ENCODE assay signal across 9 cellular contexts in genomic region chr5:783881-784427, GRCh38. TPM values are rescaled to one million over a fixed set of nuclear protein-coding genes. Genes with fewer than 3 reads are reported as not detected.
DNase-seq lines count a peak whose midpoint lies in the region; ATAC-seq, FAIRE-seq and TF ChIP-seq lines count a peak whose summit lies in the region.
"Not testable (repeated sequence)": the region's sequence is repeated elsewhere in the genome, so short reads cannot be mapped to it uniquely, and the experiment has no call there.
"Had no signal": no experiment of that assay in that cellular context is flagged by ENCODE, and none has a peak within 500 bp of the region (broad histone marks: within the 10 kb centered on the region; RNA-seq: fewer than 3 reads in every experiment).

No MANE protein-coding gene starts in this region.

- H3F3A ChIP-seq in PC-9 (ENCODE audit: insufficient read depth, low read depth), result not testable (repeated sequence)

- H4K20me1 ChIP-seq in PC-9 (ENCODE audit: insufficient read depth); endothelial cell of umbilical vein (replicated peaks; ENCODE audit: control insufficient read depth, extremely low read depth, insufficient read depth, low read length): not testable (repeated sequence)

- POLR2A ChIA-PET in PC-9 (lab: Charles Lee; ENCODE audit: unreplicated experiment); endothelial cell of umbilical vein (lab: Charles Lee): not testable (repeated sequence)

- CTCF ChIA-PET in PC-9 (lab: Charles Lee); endothelial cell of umbilical vein (lab: Charles Lee): not testable (repeated sequence)

- not testable (repeated sequence) for TF ChIP-seq CTCF in GM13976 (IDR thresholded peaks at IDR 0.05; ENCODE audit: borderline replicate concordance, control extremely low read depth, extremely low read depth, insufficient read depth, missing control alignments); PC-9 (conservative IDR thresholded peaks at IDR 0.05); endothelial cell of umbilical vein (IDR thresholded peaks at IDR 0.05; ENCODE audit: extremely low read depth in 1 of 2, insufficient read depth in 1 of 2, low read depth in 1 of 2, low read length in 2 of 2); vagina (IDR thresholded peaks at IDR 0.05)

- H3K9me3 ChIP-seq in PC-9 (ENCODE audit: insufficient read depth, low read depth); endothelial cell of umbilical vein (replicated peaks; ENCODE audit: control insufficient read depth, insufficient read depth, low read length); vagina: not testable (repeated sequence)

- not testable (repeated sequence) for H3K4me1 ChIP-seq in PC-9 (replicated peaks; ENCODE audit: insufficient read depth); endothelial cell of umbilical vein (ENCODE audit: control insufficient read depth, extremely low read depth, insufficient read depth, low read length)
- peaks cover 23% of the 10 kb centered on the region for H3K4me1 ChIP-seq in vagina

- DNase-seq in GM13976 (ENCODE audit: low spot score) (peak; percentile 33), PC-9 (peak; percentile 34 to 59), left kidney (ENCODE audit: low read depth, low spot score) (peak; percentile 48), retina (peak; percentile 91), vagina (ENCODE audit: extremely low spot score in 2 of 2) (peak in 1 of 2 donors; percentile 96)
- peak; percentile 42 for DNase-seq in activated naive CD4-positive, alpha-beta T cell treated with Interleukin-2 at 50 U/mL for 16 hours
- DNase-seq in endothelial cell of umbilical vein (ENCODE audit: low read depth, low spot score), result not testable (repeated sequence)

- not testable (repeated sequence) for H2AFZ ChIP-seq in PC-9; endothelial cell of umbilical vein (ENCODE audit: low read depth, low read length)

- H3K9me2 ChIP-seq in PC-9 (ENCODE audit: insufficient read depth), result not testable (repeated sequence)

- not testable (repeated sequence) for H3K9me1 ChIP-seq in endothelial cell of umbilical vein (replicated peaks; ENCODE audit: control insufficient read depth, extremely low read depth, insufficient read depth, low read length)

- not testable (repeated sequence) for H3K27ac ChIP-seq in PC-9; endothelial cell of umbilical vein (ENCODE audit: insufficient read depth, low read depth, low read length)
- peak overlapping the region; percentile 11 for H3K27ac ChIP-seq in vagina

- peak overlapping the region; percentile 71 for H3K4me2 ChIP-seq in PC-9
- H3K4me2 ChIP-seq in endothelial cell of umbilical vein (ENCODE audit: insufficient read depth, low read length), result peak overlapping the region; percentile 24

- peaks cover 39% of the 10 kb centered on the region for H3K27me3 ChIP-seq in PC-9 (ENCODE audit: insufficient read depth, low read depth)
- H3K27me3 ChIP-seq in endothelial cell of umbilical vein (ENCODE audit: control insufficient read depth in 2 of 2, insufficient read depth in 2 of 2, low read length in 2 of 2); vagina: not testable (repeated sequence)

- ATAC-seq in HG03571 (IDR thresholded peaks at IDR 0.05; ENCODE audit: unreplicated experiment), result peak; percentile 5

- not testable (repeated sequence) for H3K79me2 ChIP-seq in PC-9 (ENCODE audit: low read depth); endothelial cell of umbilical vein (ENCODE audit: control insufficient read depth, insufficient read depth, low read length)

- dilution Hi-C loops in endothelial cell of umbilical vein (cut with MboI; ENCODE audit: extremely low pct_ligation_motif_present, low sequenced_read_pairs), result not testable (repeated sequence)

- H3K4me3 ChIP-seq in PC-9 (peak overlapping the region; percentile 68), endothelial cell of umbilical vein (replicated peaks in 1 of 3; ENCODE audit: insufficient read depth in 1 of 3, low read depth in 1 of 3, low read length in 3 of 3) (peak overlapping the region in 1 of 3 experiments; percentile 52), vagina (peak overlapping the region; percentile 53 to 88)

- not testable (repeated sequence) for H3K9ac ChIP-seq in endothelial cell of umbilical vein (replicated peaks; ENCODE audit: extremely low read depth, insufficient read depth, low read length)

- not testable (repeated sequence) for FAIRE-seq in endothelial cell of umbilical vein (lab: Jason Lieb, UNC)

- H3K36me3 ChIP-seq in PC-9 (ENCODE audit: low read depth); endothelial cell of umbilical vein (ENCODE audit: control insufficient read depth in 2 of 2, extremely low read depth in 1 of 2, insufficient read depth in 2 of 2, low read length in 2 of 2); vagina: not testable (repeated sequence)

- in situ Hi-C loops in GM13976 (cut with MboI; ENCODE audit: low sequenced_read_pairs, unreplicated experiment), result not testable (repeated sequence)

- intact Hi-C loops in PC-9 (cut with micrococcal nuclease; ENCODE audit: unreplicated experiment) (loop anchor here (2.0 kb wide), 1 partner anchor 25 kb away; no protein-coding TSS in a partner anchor), endothelial cell of umbilical vein (cut with micrococcal nuclease) (loop anchor here (2.0 kb wide), 1 partner anchor 91 kb away; the partner anchor contains the start of gene TPPP), vagina (cut with DNase I) (loop anchor here (5.0 kb wide), 1 partner anchor 112 kb away; no protein-coding TSS in a partner anchor)

- BruUV-seq in PC-9 (replicated peaks; lab: Mats Ljungman, UMichigan); endothelial cell of umbilical vein (replicated peaks; lab: Mats Ljungman, UMichigan): not testable (repeated sequence)

- not testable (repeated sequence) for TF ChIP-seq POLR2A in endothelial cell of umbilical vein (IDR thresholded peaks at IDR 0.05; ENCODE audit: low read depth, low read length); vagina (IDR thresholded peaks at IDR 0.05)

RNA-seq across cellular contexts. Expression of gene ZDHHC11B, which starts 0.6 kb away (rescaled TPM):
- total RNA-seq in PC-9 (2021), result 0.41 TPM in 1 of 2 replicates, not detected in the other
- not detected in 2 replicates for total RNA-seq in endothelial cell of umbilical vein
- polyA plus RNA-seq in endothelial cell of umbilical vein, result not detected in 2 replicates
- not detected in 2 replicates for polyA plus RNA-seq in endothelial cell of umbilical vein (2011; cell fraction: cytosol; rRNA removed)
- polyA plus RNA-seq in endothelial cell of umbilical vein (2011; cell fraction: nucleus; rRNA removed), result not detected in 2 replicates
- 0.09 TPM in 1 of 2 replicates, not detected in the other for polyA plus RNA-seq in endothelial cell of umbilical vein (2012)
- not detected in 2 replicates for polyA minus RNA-seq in endothelial cell of umbilical vein
- 0.72 TPM for polyA minus RNA-seq in endothelial cell of umbilical vein (2011; cell fraction: cytosol; rRNA and poly(A)+ RNA removed)
- polyA minus RNA-seq in endothelial cell of umbilical vein (2011; cell fraction: nucleus; rRNA and poly(A)+ RNA removed), result not detected in 2 replicates
- total RNA-seq in vagina, result 2.7 TPM
- total RNA-seq: pulmonary artery endothelial cell had no signal
